ENCODE assay signal across 21 cellular contexts in the genomic region with DNA sequence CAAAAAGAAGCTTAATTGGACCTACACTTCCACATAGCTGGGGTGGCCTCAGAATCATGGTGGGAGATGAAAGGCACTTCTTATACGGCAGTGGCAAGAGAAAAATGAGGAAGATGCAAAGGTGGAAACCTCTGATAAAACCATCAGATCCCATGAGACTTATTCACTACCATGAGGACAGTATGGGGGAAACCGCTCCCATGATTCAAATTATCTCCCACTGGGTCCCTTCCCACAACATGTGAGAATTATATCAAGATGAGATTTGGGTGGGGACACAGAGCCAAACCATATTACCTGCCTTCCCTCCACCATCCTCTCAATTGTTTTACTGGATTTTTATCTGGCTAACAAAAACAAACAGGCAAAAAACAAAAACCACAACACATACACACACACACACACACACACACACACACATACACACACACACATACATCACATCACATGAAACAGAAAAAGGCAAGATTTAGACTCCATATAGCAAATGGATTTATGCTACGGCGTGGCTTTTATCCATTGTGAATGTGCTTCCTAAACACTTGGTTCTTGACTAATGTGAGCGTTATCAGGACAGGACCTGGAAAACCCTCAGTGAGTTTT.
"Had no signal": no experiment of that assay in that cellular context is flagged by ENCODE, and none has a peak within 500 bp of the region (broad histone marks: within the 10 kb centered on the region; RNA-seq: fewer than 3 reads in every experiment).

No MANE protein-coding gene starts in this region.

- H3K4me1 ChIP-seq: testis, upper lobe of right lung had no signal

- H3K9me3 Mint-ChIP-seq: stimulated activated naive CD8-positive, alpha-beta T cell treated with anti-CD3 and anti-CD28 coated beads, Interleukin-15, Interleukin-2, amounts not matched to agents 100 ng/mL and 50 ng/mL, for 24 hours had no signal

- H3K27me3 Mint-ChIP-seq: naive thymus-derived CD4-positive, alpha-beta T cell; stimulated activated memory B cell treated with anti-CD40 and anti-IgM and Interleukin-4, amounts not matched to agents 10 μg/mL and 1 μg/mL and 100 μg/mL, for 72 hours; stimulated activated naive CD8-positive, alpha-beta T cell treated with anti-CD3 and anti-CD28 coated beads, Interleukin-15, Interleukin-2, amounts not matched to agents 100 ng/mL and 50 ng/mL, for 24 hours had no signal

- H3K27ac Mint-ChIP-seq: naive thymus-derived CD4-positive, alpha-beta T cell; stimulated activated memory B cell treated with anti-CD40 and anti-IgM and Interleukin-4, amounts not matched to agents 10 μg/mL and 1 μg/mL and 100 μg/mL, for 72 hours; stimulated activated naive CD8-positive, alpha-beta T cell treated with anti-CD3 and anti-CD28 coated beads, Interleukin-15, Interleukin-2, amounts not matched to agents 100 ng/mL and 50 ng/mL, for 24 hours had no signal

- H3K9me3 ChIP-seq: esophagus muscularis mucosa, gastrocnemius medialis, heart right ventricle, neutrophil, spleen, testis, tibial nerve, upper lobe of right lung had no signal

- H3K4me3 Mint-ChIP-seq: naive thymus-derived CD4-positive, alpha-beta T cell; stimulated activated memory B cell treated with anti-CD40 and anti-IgM and Interleukin-4, amounts not matched to agents 10 μg/mL and 1 μg/mL and 100 μg/mL, for 72 hours; stimulated activated naive CD8-positive, alpha-beta T cell treated with anti-CD3 and anti-CD28 coated beads, Interleukin-15, Interleukin-2, amounts not matched to agents 100 ng/mL and 50 ng/mL, for 24 hours had no signal

- H3K27me3 ChIP-seq: esophagus muscularis mucosa, gastrocnemius medialis, heart right ventricle, spleen, testis, tibial nerve, upper lobe of right lung had no signal

- H3K4me3 ChIP-seq: esophagus muscularis mucosa, gastrocnemius medialis, heart right ventricle, spleen, testis, tibial nerve, upper lobe of right lung had no signal

- H3K36me3 ChIP-seq: esophagus muscularis mucosa, gastrocnemius medialis, heart right ventricle, neutrophil, spleen, tibial nerve, upper lobe of right lung had no signal

- H3K36me3 Mint-ChIP-seq: stimulated activated memory B cell treated with anti-CD40 and anti-IgM and Interleukin-4, amounts not matched to agents 10 μg/mL and 1 μg/mL and 100 μg/mL, for 72 hours had no signal

- H3K27ac ChIP-seq: epithelial cell of prostate, esophagus muscularis mucosa, gastrocnemius medialis, neutrophil, spleen, testis, tibial nerve, upper lobe of right lung had no signal

- ATAC-seq: gastrocnemius medialis; heart right ventricle; naive thymus-derived CD4-positive, alpha-beta T cell; sciatic nerve; stimulated activated memory B cell treated with anti-CD40 and anti-IgM and Interleukin-4, amounts not matched to agents 10 μg/mL and 1 μg/mL and 100 μg/mL, for 72 hours; upper lobe of right lung had no signal

- DNase-seq: effector memory CD4-positive, alpha-beta T cell; gastrocnemius medialis; heart right ventricle; hypothalamus; kidney glomerular epithelial cell; naive thymus-derived CD4-positive, alpha-beta T cell; spleen; stimulated activated CD4-positive, alpha-beta T cell treated with anti-CD3 and anti-CD28 coated beads, Interleukin-15, amount 100 ng/mL, for 24 hours; stimulated activated CD4-positive, alpha-beta T cell treated with anti-CD3 and anti-CD28 coated beads, Interleukin-1b, Interleukin-23, amount 100 ng/mL, for 48 hours; stimulated activated CD4-positive, alpha-beta T cell treated with anti-CD3 and anti-CD28 coated beads, Interleukin-4, amount 100 ng/mL, for 24 hours; testis; upper lobe of right lung had no signal

- FAIRE-seq: endometrium, islet of Langerhans had no signal
